In the genomic region with DNA sequence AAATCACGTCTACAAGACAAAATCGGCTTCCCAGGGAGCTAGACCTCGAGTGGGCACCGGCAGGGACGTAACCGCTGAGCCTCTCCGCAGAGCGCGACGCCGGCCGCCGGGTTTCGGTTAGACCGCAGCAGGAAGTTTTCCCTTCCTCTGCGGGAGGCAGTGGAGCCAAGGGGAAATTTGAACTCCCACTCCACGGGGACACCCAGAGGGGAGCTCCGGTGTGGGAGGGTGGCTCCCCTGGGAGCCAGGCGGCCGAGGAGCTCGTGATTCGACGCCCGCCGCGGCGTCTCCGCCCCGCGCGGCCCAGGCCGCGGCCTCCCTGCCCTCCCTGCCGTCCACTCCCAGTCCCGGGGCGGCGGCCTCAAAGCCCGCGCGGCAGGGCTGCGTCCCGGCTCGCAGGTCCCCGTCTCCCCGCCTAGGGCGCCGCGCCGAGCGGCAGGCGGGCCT, we compare ENCODE assay signal across 8 cellular contexts. TPM values are rescaled to one million over a fixed set of nuclear protein-coding genes. Genes with fewer than 3 reads are reported as not detected.
DNase-seq lines count a peak whose midpoint lies in the region; ATAC-seq and TF ChIP-seq lines count a peak whose summit lies in the region.

No MANE protein-coding gene starts in this region.

- POLR2A ChIA-PET in WTC11 (lab: Charles Lee): interaction anchor here (0.5 to 2.0 kb wide), 3 partner anchors 20 to 333 kb away, joined by 3 to 8 read pairs (median 3); no protein-coding TSS in a partner anchor

- H3K27ac ChIP-seq in GM23248 (peak overlapping the region; percentile 96), KMS-11 (peak overlapping the region; percentile 88), endodermal cell (ENCODE audit: low read depth, low read length) (peak overlapping the region; percentile 76), suprapubic skin (peak overlapping the region; percentile 97)

- peak overlapping the region; percentile 62 for H3K27ac Mint-ChIP-seq in WTC11
- H3K27ac Mint-ChIP-seq in endodermal cell: peak overlapping the region; percentile 80

- no peaks in the 10 kb centered on the region for H3K9me3 ChIP-seq in GM23248 (ENCODE audit: low read depth)
- no peaks in the 10 kb centered on the region for H3K9me3 ChIP-seq in endodermal cell (ENCODE audit: control insufficient read depth, low read length)
- H3K9me3 ChIP-seq in suprapubic skin: no peaks in the 10 kb centered on the region

- H3K9me2 ChIP-seq in GM23248 (ENCODE audit: insufficient read depth): no peaks in the 10 kb centered on the region

- H3K27me3 ChIP-seq in GM23248 (replicated peaks; ENCODE audit: insufficient read depth): no peaks in the 10 kb centered on the region
- no peaks in the 10 kb centered on the region for H3K27me3 ChIP-seq in KMS-11 (ENCODE audit: insufficient read depth, low read depth)
- no peaks in the 10 kb centered on the region for H3K27me3 ChIP-seq in endodermal cell (ENCODE audit: control insufficient read depth, insufficient read depth, low read length, poor library complexity, severe bottlenecking)
- no peaks in the 10 kb centered on the region for H3K27me3 ChIP-seq in suprapubic skin

- peaks cover 22% of the 10 kb centered on the region for H3K4me1 ChIP-seq in GM23248 (ENCODE audit: insufficient read depth)
- peaks cover 38% of the 10 kb centered on the region for H3K4me1 ChIP-seq in KMS-11 (ENCODE audit: low read depth, poor library complexity, severe bottlenecking)
- H3K4me1 ChIP-seq in endodermal cell (ENCODE audit: control insufficient read depth, insufficient read depth, low read length): peaks cover 6% of the 10 kb centered on the region
- H3K4me1 ChIP-seq in suprapubic skin: peaks cover 39% of the 10 kb centered on the region

- in situ Hi-C loops in GM23248 (cut with MboI): no loop called here

- peak overlapping the region; percentile 94 for H3K4me2 ChIP-seq in GM23248 (ENCODE audit: unreplicated experiment)
- peak overlapping the region; percentile 40 for H3K4me2 ChIP-seq in KMS-11

- H3F3A ChIP-seq in GM23248 (ENCODE audit: insufficient read depth): peaks cover 7% of the 10 kb centered on the region

- WGBS in GM23248 (ENCODE audit: low coverage in 1 of 2, low lambda C conversion rate in 2 of 2, missing lambda C conversion rate in 2 of 2), 2 experiments: 0% methylated on average over 48 to 49 of the region's 51 CpGs
- 0% methylated on average over 4 to 51 of the region's 51 CpGs for whole genome bisulfite sequencing in endodermal cell (ENCODE audit: insufficient coverage in 1 of 2, insufficient read length in 1 of 2), 2 experiments
- 0% methylated on average over 43 of the region's 51 CpGs for WGBS in suprapubic skin

- peak; percentile 71 for DNase-seq in NCI-H2196 (lab: John Stamatoyannopoulos, UW; ENCODE audit: unreplicated experiment)
- DNase-seq in NCI-H2196 treated with DMSO at 0.1 percent for 48 hours (lab: John Stamatoyannopoulos, UW; ENCODE audit: unreplicated experiment): no peak
- peak; percentile 80 for DNase-seq in GM23248
- no peak for DNase-seq in WTC11 (ENCODE audit: low spot score)
- no peak for DNase-seq in endodermal cell
- peak; percentile 26 for DNase-seq in mucosa of gallbladder (ENCODE audit: low spot score)
- peak in 1 of 2 donors; percentile 85 for DNase-seq in suprapubic skin (ENCODE audit: low spot score in 2 of 2)

- TF ChIP-seq CTCF in KMS-11 (conservative IDR thresholded peaks at IDR 0.05; ENCODE audit: low read depth, low read length): no peak
- no peak for TF ChIP-seq CTCF in WTC11 (IDR thresholded peaks at IDR 0.05)
- no peak for TF ChIP-seq CTCF in endodermal cell (conservative IDR thresholded peaks at IDR 0.05)
- TF ChIP-seq CTCF in suprapubic skin (IDR thresholded peaks at IDR 0.05): no peak

- H3K9me3 Mint-ChIP-seq in WTC11 (no peaks in the 10 kb centered on the region), endodermal cell (no peaks in the 10 kb centered on the region)

- peak overlapping the region; percentile 92 for H2AFZ ChIP-seq in GM23248
- H2AFZ ChIP-seq in KMS-11 (ENCODE audit: low read depth): peak overlapping the region; percentile 95

- H3K27me3 Mint-ChIP-seq in WTC11 (ENCODE audit: low read depth) (no peaks in the 10 kb centered on the region), endodermal cell (ENCODE audit: insufficient read depth) (no peaks in the 10 kb centered on the region)

- 0 out of 2 replicates have a peak, but pooled peaks cover 8% of the 10 kb centered on the region for H4K20me1 ChIP-seq in GM23248 (ENCODE audit: insufficient read depth)
- H4K20me1 ChIP-seq in KMS-11 (ENCODE audit: insufficient read depth): 0 out of 2 replicates have a peak, but pooled peaks cover 7% of the 10 kb centered on the region

- H3K79me2 ChIP-seq in GM23248 (ENCODE audit: insufficient read depth): peaks cover 49% of the 10 kb centered on the region
- peaks cover 40% of the 10 kb centered on the region for H3K79me2 ChIP-seq in KMS-11 (ENCODE audit: insufficient read depth, low read depth)

- TF ChIP-seq POLR2A in suprapubic skin (IDR thresholded peaks at IDR 0.05): peak in 1 of 2 donors; percentile 60

- CTCF ChIA-PET in WTC11 (lab: Charles Lee): interaction anchor here (0.6 to 3.1 kb wide), 16 partner anchors 8 to 1767 kb away, joined by 3 to 12 read pairs (median 4); a partner anchor contains a TSS

- H3K36me3 ChIP-seq in GM23248 (ENCODE audit: low read depth) (no peaks in the 10 kb centered on the region), KMS-11 (ENCODE audit: insufficient read depth) (no peaks in the 10 kb centered on the region), endodermal cell (ENCODE audit: control insufficient read depth, insufficient read depth, low read length) (no peaks in the 10 kb centered on the region), suprapubic skin (peaks cover under 1% of the 10 kb centered on the region)

- H3K9ac ChIP-seq in GM23248 (peak overlapping the region; percentile 95), KMS-11 (peak overlapping the region; percentile 91), endodermal cell (ENCODE audit: extremely low read depth, low read length, poor library complexity, severe bottlenecking) (peak overlapping the region; percentile 74)

- H3K4me3 ChIP-seq in GM23248: peak overlapping the region; percentile 98
- peak overlapping the region; percentile 45 for H3K4me3 ChIP-seq in KMS-11 (IDR thresholded peaks at IDR 0.05; ENCODE audit: insufficient read depth, low read depth, low read length)
- H3K4me3 ChIP-seq in endodermal cell (ENCODE audit: low read length): peak overlapping the region; percentile 89
- peak overlapping the region; percentile 72 for H3K4me3 ChIP-seq in suprapubic skin

- peak; percentile 55 for ATAC-seq in WTC11

- TF ChIP-seq EP300 in suprapubic skin (IDR thresholded peaks at IDR 0.05): no peak

- H3K36me3 Mint-ChIP-seq in WTC11 (no peaks in the 10 kb centered on the region), endodermal cell (ENCODE audit: low read depth) (no peaks in the 10 kb centered on the region)

- H3K4me3 Mint-ChIP-seq in WTC11: peak overlapping the region; percentile 77
- peak overlapping the region; percentile 79 for H3K4me3 Mint-ChIP-seq in endodermal cell

- H3K4me1 Mint-ChIP-seq in WTC11 (peaks cover 42% of the 10 kb centered on the region), endodermal cell (peaks cover 36% of the 10 kb centered on the region)

TF ChIP-seq in WTC11, 78 proteins besides CTCF, POLR2A, EP300 and RAD21 (continues in another document):
- TF ChIP-seq, protein P1, sequence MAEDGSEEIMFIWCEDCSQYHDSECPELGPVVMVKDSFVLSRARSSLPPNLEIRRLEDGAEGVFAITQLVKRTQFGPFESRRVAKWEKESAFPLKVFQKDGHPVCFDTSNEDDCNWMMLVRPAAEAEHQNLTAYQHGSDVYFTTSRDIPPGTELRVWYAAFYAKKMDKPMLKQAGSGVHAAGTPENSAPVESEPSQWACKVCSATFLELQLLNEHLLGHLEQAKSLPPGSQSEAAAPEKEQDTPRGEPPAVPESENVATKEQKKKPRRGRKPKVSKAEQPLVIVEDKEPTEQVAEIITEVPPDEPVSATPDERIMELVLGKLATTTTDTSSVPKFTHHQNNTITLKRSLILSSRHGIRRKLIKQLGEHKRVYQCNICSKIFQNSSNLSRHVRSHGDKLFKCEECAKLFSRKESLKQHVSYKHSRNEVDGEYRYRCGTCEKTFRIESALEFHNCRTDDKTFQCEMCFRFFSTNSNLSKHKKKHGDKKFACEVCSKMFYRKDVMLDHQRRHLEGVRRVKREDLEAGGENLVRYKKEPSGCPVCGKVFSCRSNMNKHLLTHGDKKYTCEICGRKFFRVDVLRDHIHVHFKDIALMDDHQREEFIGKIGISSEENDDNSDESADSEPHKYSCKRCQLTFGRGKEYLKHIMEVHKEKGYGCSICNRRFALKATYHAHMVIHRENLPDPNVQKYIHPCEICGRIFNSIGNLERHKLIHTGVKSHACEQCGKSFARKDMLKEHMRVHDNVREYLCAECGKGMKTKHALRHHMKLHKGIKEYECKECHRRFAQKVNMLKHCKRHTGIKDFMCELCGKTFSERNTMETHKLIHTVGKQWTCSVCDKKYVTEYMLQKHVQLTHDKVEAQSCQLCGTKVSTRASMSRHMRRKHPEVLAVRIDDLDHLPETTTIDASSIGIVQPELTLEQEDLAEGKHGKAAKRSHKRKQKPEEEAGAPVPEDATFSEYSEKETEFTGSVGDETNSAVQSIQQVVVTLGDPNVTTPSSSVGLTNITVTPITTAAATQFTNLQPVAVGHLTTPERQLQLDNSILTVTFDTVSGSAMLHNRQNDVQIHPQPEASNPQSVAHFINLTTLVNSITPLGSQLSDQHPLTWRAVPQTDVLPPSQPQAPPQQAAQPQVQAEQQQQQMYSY (CRISPR knock-in tag; IDR thresholded peaks at IDR 0.05): peak; percentile 45; the same call in 1 of the 2 replicates
- TF ChIP-seq SP1 (CRISPR knock-in tag; conservative IDR thresholded peaks at IDR 0.05): no peak
- TF ChIP-seq ETV6 (CRISPR knock-in tag; IDR thresholded peaks at IDR 0.05): 0 out of 2 replicates have a peak, but pooled peaks have one; percentile 42
- no peak for TF ChIP-seq ZNF219 (CRISPR knock-in tag; IDR thresholded peaks at IDR 0.05; ENCODE audit: borderline replicate concordance)
- TF ChIP-seq, protein P2, sequence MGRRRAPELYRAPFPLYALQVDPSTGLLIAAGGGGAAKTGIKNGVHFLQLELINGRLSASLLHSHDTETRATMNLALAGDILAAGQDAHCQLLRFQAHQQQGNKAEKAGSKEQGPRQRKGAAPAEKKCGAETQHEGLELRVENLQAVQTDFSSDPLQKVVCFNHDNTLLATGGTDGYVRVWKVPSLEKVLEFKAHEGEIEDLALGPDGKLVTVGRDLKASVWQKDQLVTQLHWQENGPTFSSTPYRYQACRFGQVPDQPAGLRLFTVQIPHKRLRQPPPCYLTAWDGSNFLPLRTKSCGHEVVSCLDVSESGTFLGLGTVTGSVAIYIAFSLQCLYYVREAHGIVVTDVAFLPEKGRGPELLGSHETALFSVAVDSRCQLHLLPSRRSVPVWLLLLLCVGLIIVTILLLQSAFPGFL (CRISPR knock-in tag; IDR thresholded peaks at IDR 0.05; ENCODE audit: borderline replicate concordance): no peak

RNA-seq across cellular contexts. Expression of a gene that starts 0.4 kb away (rescaled TPM):
- 49.0 and 59.7 TPM in 2 replicates for total RNA-seq in GM23248 (2014; rRNA removed; shearing (Covaris generic))
- 105 and 110 TPM in 2 replicates for polyA plus RNA-seq in GM23248 (2016; fragmentation: Nextera tagmentation; extraction: Ambion mirVana)
- total RNA-seq in WTC11 (2021) (48.5 to 54.8 TPM (median 49.6 TPM) in 3 replicates), endodermal cell (10 to 100 TPM; 74.8 to 76.7 TPM), mucosa of gallbladder (116 TPM), suprapubic skin (100 to 1,000 TPM in 2 of 4 donors, 10 to 100 TPM in 2; 71.3 to 115 (median 99.3) TPM)
- 58.1 TPM for polyA plus RNA-seq in endodermal cell (2013, experiment 1 of 2)
- 55.4 TPM for polyA plus RNA-seq in endodermal cell (2013, experiment 2 of 2)

Comparison
In these comparisons a context has a peak if more than half of its experiments do, and no peak if none do; other contexts are left out.
1. DNase-seq: peak in NCI-H2196 (single experiment), GM23248 (single experiment) and mucosa of gallbladder (single experiment); none in NCI-H2196 treated with DMSO at 0.1 percent for 48 hours (single experiment), WTC11 (single experiment) and endodermal cell (single experiment).
2. H3K4me3 ChIP-seq: peak in every context shown above with its lines; median percentile 98 in GM23248; 89 in endodermal cell; 72 in suprapubic skin; 45 in KMS-11.
3. Peak in every context shown above with its lines, with median percentiles within 50 percentile points of each other: H3K27ac ChIP-seq and H3K9ac ChIP-seq.